1 cellular context compared by ENCODE assay signal in the genomic region with DNA sequence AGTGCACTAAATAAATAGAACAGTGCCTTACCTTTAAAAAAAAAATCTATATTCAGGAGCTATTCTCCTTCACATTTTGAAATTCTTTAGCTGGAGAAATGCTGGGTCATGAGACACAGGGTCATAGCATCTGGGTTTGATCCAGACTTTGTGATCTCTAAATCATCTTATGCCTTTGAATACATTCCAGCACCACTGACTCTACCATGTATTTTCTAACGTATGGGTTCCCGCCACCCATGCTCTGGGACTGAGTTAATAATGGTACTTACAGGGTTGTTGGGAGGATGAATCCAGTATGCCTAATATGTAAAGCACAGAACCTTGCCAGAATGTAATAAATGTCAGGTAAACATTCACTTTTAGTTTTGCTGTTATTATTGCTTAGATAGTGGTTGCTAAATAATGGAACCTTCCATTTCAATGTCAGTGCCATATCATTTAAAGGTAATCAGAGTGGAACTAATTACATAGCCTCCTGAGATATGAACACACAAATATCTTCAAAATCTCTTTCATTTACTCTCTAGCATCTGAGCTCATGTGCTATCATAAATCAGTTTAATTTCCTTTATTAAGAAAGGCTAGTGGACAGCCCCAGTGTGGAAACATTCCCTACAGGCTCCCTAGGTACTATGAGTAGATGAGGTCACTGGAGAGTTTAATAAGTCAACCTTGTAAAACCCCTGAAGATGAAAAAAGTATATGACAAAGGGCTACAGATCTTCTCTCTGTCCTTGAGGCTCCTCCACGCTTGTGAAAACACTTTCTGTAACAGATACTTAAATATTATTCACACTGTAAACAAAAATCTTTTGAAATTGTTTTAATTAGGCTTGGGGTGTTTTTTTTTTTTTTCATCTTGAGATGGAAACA.
A peak's percentile ranks its signal among the peaks of the same experiment; 100 is the strongest.
TF ChIP-seq lines count a peak whose summit lies in the region.

No MANE protein-coding gene starts in this region.

TF ChIP-seq in HEK293, 187 proteins besides CTCF, POLR2A, EP300 and RAD21 (continued from another document and continues in another):
- TF ChIP-seq, protein P1, sequence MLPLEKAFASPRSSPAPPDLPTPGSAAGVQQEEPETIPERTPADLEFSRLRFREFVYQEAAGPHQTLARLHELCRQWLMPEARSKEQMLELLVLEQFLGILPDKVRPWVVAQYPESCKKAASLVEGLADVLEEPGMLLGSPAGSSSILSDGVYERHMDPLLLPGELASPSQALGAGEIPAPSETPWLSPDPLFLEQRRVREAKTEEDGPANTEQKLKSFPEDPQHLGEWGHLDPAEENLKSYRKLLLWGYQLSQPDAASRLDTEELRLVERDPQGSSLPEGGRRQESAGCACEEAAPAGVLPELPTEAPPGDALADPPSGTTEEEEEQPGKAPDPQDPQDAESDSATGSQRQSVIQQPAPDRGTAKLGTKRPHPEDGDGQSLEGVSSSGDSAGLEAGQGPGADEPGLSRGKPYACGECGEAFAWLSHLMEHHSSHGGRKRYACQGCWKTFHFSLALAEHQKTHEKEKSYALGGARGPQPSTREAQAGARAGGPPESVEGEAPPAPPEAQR (tag by site-specific recombination; IDR thresholded peaks at IDR 0.05), result no peak
- TF ChIP-seq ZNF560 (tag by site-specific recombination; IDR thresholded peaks at IDR 0.05; ENCODE audit: borderline replicate concordance) (no peak), ZNF843 (tag by site-specific recombination; IDR thresholded peaks at IDR 0.05) (peak; percentile 84), OSR2 (tag by site-specific recombination; IDR thresholded peaks at IDR 0.05) (peak; percentile 90), ZFP69B (tag by site-specific recombination; IDR thresholded peaks at IDR 0.05) (no peak), FEZF1 (tag by site-specific recombination; IDR thresholded peaks at IDR 0.05) (peak; percentile 73), ZNF184 (tag by site-specific recombination; IDR thresholded peaks at IDR 0.05) (no peak), ZSCAN23 (tag by site-specific recombination; IDR thresholded peaks at IDR 0.05) (0 out of 2 replicates have a peak, but pooled peaks have one; percentile 46), ZNF473 (tag by site-specific recombination; IDR thresholded peaks at IDR 0.05) (no peak), ZNF23 (tag by site-specific recombination; IDR thresholded peaks at IDR 0.05; ENCODE audit: borderline replicate concordance) (no peak), ZNF521 (tag by site-specific recombination; IDR thresholded peaks at IDR 0.05) (no peak), ZEB2 (tag by site-specific recombination; IDR thresholded peaks at IDR 0.05) (0 out of 2 replicates have a peak, but pooled peaks have one; percentile 10), ZNF16 (tag by site-specific recombination; IDR thresholded peaks at IDR 0.05; ENCODE audit: low read depth) (no peak), ZNF169 (tag by site-specific recombination; IDR thresholded peaks at IDR 0.05) (no peak), ZNF366 (tag by site-specific recombination; conservative IDR thresholded peaks at IDR 0.05) (peak; percentile 59), TCF7L2 (IDR thresholded peaks at IDR 0.05; ENCODE audit: borderline replicate concordance, low read depth, low read length) (peak; percentile 95), ZIC2 (tag by site-specific recombination; IDR thresholded peaks at IDR 0.05) (peak; percentile 28), ZNF175 (tag by site-specific recombination; IDR thresholded peaks at IDR 0.05) (no peak), IKZF3 (tag by site-specific recombination; IDR thresholded peaks at IDR 0.05) (peak; percentile 93), ZNF324 (tag by site-specific recombination; IDR thresholded peaks at IDR 0.05) (no peak), ZSCAN16 (tag by site-specific recombination; IDR thresholded peaks at IDR 0.05) (no peak), MZF1 (tag by site-specific recombination; IDR thresholded peaks at IDR 0.05; ENCODE audit: borderline replicate concordance) (0 out of 2 replicates have a peak, but pooled peaks have one; percentile 27), OVOL3 (tag by site-specific recombination; IDR thresholded peaks at IDR 0.05) (no peak), ZBTB20 (tag by site-specific recombination; IDR thresholded peaks at IDR 0.05) (no peak), ZBTB7A (tag by site-specific recombination; IDR thresholded peaks at IDR 0.05; ENCODE audit: low read depth) (no peak), RBAK (tag by site-specific recombination; IDR thresholded peaks at IDR 0.05) (no peak), KLF1 (tag by site-specific recombination; IDR thresholded peaks at IDR 0.05) (no peak), ZFP3 (tag by site-specific recombination; IDR thresholded peaks at IDR 0.05; ENCODE audit: low read depth) (no peak), WT1 (tag by site-specific recombination; IDR thresholded peaks at IDR 0.05) (peak; percentile 68), GLI2 (tag by site-specific recombination; IDR thresholded peaks at IDR 0.05; ENCODE audit: borderline replicate concordance, low read depth) (peak; percentile 44; the same call in 1 of the 2 replicates), ZNF211 (tag by site-specific recombination; IDR thresholded peaks at IDR 0.05; ENCODE audit: low read depth) (no peak), ZNF629 (tag by site-specific recombination; IDR thresholded peaks at IDR 0.05) (peak; percentile 49; the same call in 1 of the 2 replicates), ZNF292 (tag by site-specific recombination; IDR thresholded peaks at IDR 0.05; ENCODE audit: borderline replicate concordance, low read depth) (no peak), ZNF600 (tag by site-specific recombination; IDR thresholded peaks at IDR 0.05) (peak; percentile 57), ZNF658 (tag by site-specific recombination; IDR thresholded peaks at IDR 0.05) (no peak), ZNF426 (tag by site-specific recombination; IDR thresholded peaks at IDR 0.05) (no peak), ZFP41 (tag by site-specific recombination; IDR thresholded peaks at IDR 0.05; ENCODE audit: borderline replicate concordance) (no peak), HOXC10 (CRISPR knock-in tag; IDR thresholded peaks at IDR 0.05) (no peak), ZNF596 (tag by site-specific recombination; IDR thresholded peaks at IDR 0.05) (no peak), ZBTB48 (tag by site-specific recombination; IDR thresholded peaks at IDR 0.05) (no peak), ZNF558 (tag by site-specific recombination; IDR thresholded peaks at IDR 0.05) (0 out of 2 replicates have a peak, but pooled peaks have one; percentile 62), ZNF623 (tag by site-specific recombination; IDR thresholded peaks at IDR 0.05) (no peak), ZNF654 (tag by site-specific recombination; IDR thresholded peaks at IDR 0.05; ENCODE audit: low read depth) (no peak)
- TF ChIP-seq, protein P2, sequence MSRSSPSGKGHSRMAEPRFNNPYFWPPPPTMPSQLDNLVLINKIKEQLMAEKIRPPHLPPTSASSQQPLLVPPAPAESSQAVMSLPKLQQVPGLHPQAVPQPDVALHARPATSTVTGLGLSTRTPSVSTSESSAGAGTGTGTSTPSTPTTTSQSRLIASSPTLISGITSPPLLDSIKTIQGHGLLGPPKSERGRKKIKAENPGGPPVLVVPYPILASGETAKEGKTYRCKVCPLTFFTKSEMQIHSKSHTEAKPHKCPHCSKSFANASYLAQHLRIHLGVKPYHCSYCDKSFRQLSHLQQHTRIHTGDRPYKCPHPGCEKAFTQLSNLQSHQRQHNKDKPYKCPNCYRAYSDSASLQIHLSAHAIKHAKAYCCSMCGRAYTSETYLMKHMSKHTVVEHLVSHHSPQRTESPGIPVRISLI (tag by site-specific recombination; IDR thresholded peaks at IDR 0.05), result peak; percentile 70; the same call in 1 of the 2 replicates
- TF ChIP-seq, protein P3, sequence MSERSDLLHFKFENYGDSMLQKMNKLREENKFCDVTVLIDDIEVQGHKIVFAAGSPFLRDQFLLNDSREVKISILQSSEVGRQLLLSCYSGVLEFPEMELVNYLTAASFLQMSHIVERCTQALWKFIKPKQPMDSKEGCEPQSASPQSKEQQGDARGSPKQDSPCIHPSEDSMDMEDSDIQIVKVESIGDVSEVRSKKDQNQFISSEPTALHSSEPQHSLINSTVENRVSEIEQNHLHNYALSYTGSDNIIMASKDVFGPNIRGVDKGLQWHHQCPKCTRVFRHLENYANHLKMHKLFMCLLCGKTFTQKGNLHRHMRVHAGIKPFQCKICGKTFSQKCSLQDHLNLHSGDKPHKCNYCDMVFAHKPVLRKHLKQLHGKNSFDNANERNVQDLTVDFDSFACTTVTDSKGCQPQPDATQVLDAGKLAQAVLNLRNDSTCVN (tag by site-specific recombination; optimal IDR thresholded peaks at IDR 0.05), result no peak
- TF ChIP-seq, protein P4, sequence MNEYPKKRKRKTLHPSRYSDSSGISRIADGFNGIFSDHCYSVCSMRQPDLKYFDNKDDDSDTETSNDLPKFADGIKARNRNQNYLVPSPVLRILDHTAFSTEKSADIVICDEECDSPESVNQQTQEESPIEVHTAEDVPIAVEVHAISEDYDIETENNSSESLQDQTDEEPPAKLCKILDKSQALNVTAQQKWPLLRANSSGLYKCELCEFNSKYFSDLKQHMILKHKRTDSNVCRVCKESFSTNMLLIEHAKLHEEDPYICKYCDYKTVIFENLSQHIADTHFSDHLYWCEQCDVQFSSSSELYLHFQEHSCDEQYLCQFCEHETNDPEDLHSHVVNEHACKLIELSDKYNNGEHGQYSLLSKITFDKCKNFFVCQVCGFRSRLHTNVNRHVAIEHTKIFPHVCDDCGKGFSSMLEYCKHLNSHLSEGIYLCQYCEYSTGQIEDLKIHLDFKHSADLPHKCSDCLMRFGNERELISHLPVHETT (tag by site-specific recombination; IDR thresholded peaks at IDR 0.05), result no peak
- TF ChIP-seq, protein P5, sequence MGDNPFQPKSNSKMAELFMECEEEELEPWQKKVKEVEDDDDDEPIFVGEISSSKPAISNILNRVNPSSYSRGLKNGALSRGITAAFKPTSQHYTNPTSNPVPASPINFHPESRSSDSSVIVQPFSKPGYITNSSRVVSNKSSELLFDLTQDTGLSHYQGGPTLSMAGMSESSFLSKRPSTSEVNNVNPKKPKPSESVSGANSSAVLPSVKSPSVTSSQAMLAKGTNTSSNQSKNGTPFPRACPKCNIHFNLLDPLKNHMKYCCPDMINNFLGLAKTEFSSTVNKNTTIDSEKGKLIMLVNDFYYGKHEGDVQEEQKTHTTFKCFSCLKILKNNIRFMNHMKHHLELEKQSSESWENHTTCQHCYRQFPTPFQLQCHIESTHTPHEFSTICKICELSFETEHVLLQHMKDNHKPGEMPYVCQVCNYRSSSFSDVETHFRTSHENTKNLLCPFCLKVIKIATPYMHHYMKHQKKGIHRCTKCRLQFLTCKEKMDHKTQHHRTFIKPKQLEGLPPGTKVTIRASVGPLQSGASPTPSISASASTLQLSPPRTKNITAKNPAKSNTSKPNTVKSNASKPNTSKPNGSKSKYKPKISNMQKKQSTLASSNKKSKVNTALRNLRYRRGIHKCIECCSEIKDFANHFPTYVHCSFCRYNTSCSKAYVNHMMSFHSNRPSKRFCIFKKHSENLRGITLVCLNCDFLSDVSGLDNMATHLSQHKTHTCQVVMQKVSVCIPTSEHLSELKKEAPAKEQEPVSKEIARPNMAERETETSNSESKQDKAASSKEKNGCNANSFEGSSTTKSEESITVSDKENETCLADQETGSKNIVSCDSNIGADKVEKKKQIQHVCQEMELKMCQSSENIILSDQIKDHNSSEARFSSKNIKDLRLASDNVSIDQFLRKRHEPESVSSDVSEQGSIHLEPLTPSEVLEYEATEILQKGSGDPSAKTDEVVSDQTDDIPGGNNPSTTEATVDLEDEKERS (tag by site-specific recombination; IDR thresholded peaks at IDR 0.05), result no peak
- TF ChIP-seq, protein P6, sequence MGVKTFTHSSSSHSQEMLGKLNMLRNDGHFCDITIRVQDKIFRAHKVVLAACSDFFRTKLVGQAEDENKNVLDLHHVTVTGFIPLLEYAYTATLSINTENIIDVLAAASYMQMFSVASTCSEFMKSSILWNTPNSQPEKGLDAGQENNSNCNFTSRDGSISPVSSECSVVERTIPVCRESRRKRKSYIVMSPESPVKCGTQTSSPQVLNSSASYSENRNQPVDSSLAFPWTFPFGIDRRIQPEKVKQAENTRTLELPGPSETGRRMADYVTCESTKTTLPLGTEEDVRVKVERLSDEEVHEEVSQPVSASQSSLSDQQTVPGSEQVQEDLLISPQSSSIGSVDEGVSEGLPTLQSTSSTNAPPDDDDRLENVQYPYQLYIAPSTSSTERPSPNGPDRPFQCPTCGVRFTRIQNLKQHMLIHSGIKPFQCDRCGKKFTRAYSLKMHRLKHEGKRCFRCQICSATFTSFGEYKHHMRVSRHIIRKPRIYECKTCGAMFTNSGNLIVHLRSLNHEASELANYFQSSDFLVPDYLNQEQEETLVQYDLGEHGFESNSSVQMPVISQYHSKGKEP (tag by site-specific recombination; IDR thresholded peaks at IDR 0.05), result 0 out of 2 replicates have a peak, but pooled peaks have one; percentile 4
- TF ChIP-seq, protein P7, sequence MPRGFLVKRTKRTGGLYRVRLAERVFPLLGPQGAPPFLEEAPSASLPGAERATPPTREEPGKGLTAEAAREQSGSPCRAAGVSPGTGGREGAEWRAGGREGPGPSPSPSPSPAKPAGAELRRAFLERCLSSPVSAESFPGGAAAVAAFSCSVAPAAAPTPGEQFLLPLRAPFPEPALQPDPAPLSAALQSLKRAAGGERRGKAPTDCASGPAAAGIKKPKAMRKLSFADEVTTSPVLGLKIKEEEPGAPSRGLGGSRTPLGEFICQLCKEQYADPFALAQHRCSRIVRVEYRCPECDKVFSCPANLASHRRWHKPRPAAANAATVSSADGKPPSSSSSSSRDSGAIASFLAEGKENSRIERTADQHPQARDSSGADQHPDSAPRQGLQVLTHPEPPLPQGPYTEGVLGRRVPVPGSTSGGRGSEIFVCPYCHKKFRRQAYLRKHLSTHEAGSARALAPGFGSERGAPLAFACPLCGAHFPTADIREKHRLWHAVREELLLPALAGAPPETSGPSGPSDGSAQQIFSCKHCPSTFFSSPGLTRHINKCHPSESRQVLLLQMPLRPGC (tag by site-specific recombination; IDR thresholded peaks at IDR 0.05), result 0 out of 2 replicates have a peak, but pooled peaks have one; percentile 21
- TF ChIP-seq, protein P8, sequence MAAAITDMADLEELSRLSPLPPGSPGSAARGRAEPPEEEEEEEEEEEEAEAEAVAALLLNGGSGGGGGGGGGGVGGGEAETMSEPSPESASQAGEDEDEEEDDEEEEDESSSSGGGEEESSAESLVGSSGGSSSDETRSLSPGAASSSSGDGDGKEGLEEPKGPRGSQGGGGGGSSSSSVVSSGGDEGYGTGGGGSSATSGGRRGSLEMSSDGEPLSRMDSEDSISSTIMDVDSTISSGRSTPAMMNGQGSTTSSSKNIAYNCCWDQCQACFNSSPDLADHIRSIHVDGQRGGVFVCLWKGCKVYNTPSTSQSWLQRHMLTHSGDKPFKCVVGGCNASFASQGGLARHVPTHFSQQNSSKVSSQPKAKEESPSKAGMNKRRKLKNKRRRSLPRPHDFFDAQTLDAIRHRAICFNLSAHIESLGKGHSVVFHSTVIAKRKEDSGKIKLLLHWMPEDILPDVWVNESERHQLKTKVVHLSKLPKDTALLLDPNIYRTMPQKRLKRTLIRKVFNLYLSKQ (tag by site-specific recombination; IDR thresholded peaks at IDR 0.05; ENCODE audit: borderline replicate concordance), result no peak
- TF ChIP-seq, protein P9, sequence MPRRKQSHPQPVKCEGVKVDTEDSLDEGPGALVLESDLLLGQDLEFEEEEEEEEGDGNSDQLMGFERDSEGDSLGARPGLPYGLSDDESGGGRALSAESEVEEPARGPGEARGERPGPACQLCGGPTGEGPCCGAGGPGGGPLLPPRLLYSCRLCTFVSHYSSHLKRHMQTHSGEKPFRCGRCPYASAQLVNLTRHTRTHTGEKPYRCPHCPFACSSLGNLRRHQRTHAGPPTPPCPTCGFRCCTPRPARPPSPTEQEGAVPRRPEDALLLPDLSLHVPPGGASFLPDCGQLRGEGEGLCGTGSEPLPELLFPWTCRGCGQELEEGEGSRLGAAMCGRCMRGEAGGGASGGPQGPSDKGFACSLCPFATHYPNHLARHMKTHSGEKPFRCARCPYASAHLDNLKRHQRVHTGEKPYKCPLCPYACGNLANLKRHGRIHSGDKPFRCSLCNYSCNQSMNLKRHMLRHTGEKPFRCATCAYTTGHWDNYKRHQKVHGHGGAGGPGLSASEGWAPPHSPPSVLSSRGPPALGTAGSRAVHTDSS (tag by site-specific recombination; IDR thresholded peaks at IDR 0.05), result no peak
